25 cellular contexts compared by ENCODE assay signal in genomic region chr2:181320638-181321037, GRCh38.
"Had no signal": no experiment of that assay in that cellular context is flagged by ENCODE, and none has a peak within 500 bp of the region (broad histone marks: within the 10 kb centered on the region; RNA-seq: fewer than 3 reads in every experiment).

No MANE protein-coding gene starts in this region.

- H3K4me1 Mint-ChIP-seq: immature natural killer cell, mesothelial cell of epicardium had no signal

- H3K27me3 Mint-ChIP-seq: naive B cell; progenitor cell of endocrine pancreas; stimulated activated naive B cell treated with anti-CD40 and anti-IgM and Interleukin-4, amounts not matched to agents 10 μg/mL and 1 μg/mL and 100 μg/mL, for 72 hours had no signal

- H3K36me3 Mint-ChIP-seq: mesothelial cell of epicardium; naive B cell; stimulated activated naive B cell treated with anti-CD40 and anti-IgM and Interleukin-4, amounts not matched to agents 10 μg/mL and 1 μg/mL and 100 μg/mL, for 72 hours had no signal

- H3K27ac Mint-ChIP-seq: immature natural killer cell; mesothelial cell of epicardium; naive B cell; natural killer cell treated with Interleukin-12 subunit alpha and Interleukin-12 subunit beta and Interleukin-15 and Interleukin-18, amount 100 ng/mL, for 72 hours; progenitor cell of endocrine pancreas; stimulated activated naive B cell treated with anti-CD40 and anti-IgM and Interleukin-4, amounts not matched to agents 10 μg/mL and 1 μg/mL and 100 μg/mL, for 72 hours had no signal

- H3K27me3 ChIP-seq: ovary, right atrium auricular region, right lobe of liver, stomach, testis, thyroid gland, transverse colon, upper lobe of left lung, vagina had no signal

- ATAC-seq: natural killer cell treated with Interleukin-12 subunit alpha and Interleukin-12 subunit beta and Interleukin-15 and Interleukin-18, amount 100 ng/mL, for 72 hours; right lobe of liver; stimulated activated naive B cell treated with anti-CD40 and anti-IgM and Interleukin-4, amounts not matched to agents 10 μg/mL and 1 μg/mL and 100 μg/mL, for 72 hours; stimulated activated naive CD8-positive, alpha-beta T cell treated with anti-CD3 and anti-CD28 coated beads, Interleukin-15, Interleukin-2, amounts not matched to agents 100 U/mL and 50 U/mL, for 24 hours had no signal

- H3K27ac ChIP-seq: left ventricle myocardium inferior, ovary, right atrium auricular region, right lobe of liver, stomach, testis, thyroid gland, transverse colon, upper lobe of left lung, vagina had no signal

- DNase-seq: hypothalamus; immature natural killer cell; kidney; left ventricle myocardium inferior; mesendoderm; naive B cell; ovary; right lobe of liver; stimulated activated CD4-positive, alpha-beta T cell treated with anti-CD3 and anti-CD28 coated beads, Interleukin-1b, Interleukin-23, amount 100 ng/mL, for 48 hours; stimulated activated CD4-positive, alpha-beta T cell treated with anti-CD3 and anti-CD28 coated beads, Interleukin-2, amount 100 ng/mL, for 48 hours; stimulated activated naive B cell treated with anti-CD40 and anti-IgM and Interleukin-4, amounts not matched to agents 10 μg/mL and 1 μg/mL and 100 μg/mL, for 72 hours; stimulated activated naive CD8-positive, alpha-beta T cell treated with anti-CD3 and anti-CD28 coated beads, Interleukin-15, Interleukin-2, amounts not matched to agents 100 U/mL and 50 U/mL, for 24 hours; stomach; testis; thyroid gland; transverse colon; upper lobe of left lung had no signal

- FAIRE-seq: islet of Langerhans, kidney had no signal

- H3K4me1 ChIP-seq: left ventricle myocardium inferior, right atrium auricular region, right lobe of liver, stomach, testis, thyroid gland, transverse colon, upper lobe of left lung, vagina had no signal

- H3K9me3 Mint-ChIP-seq: mesothelial cell of epicardium; natural killer cell treated with Interleukin-12 subunit alpha and Interleukin-12 subunit beta and Interleukin-15 and Interleukin-18, amount 100 ng/mL, for 72 hours had no signal

- H3K9me3 ChIP-seq: left ventricle myocardium inferior, ovary, right atrium auricular region, right lobe of liver, stomach, testis, thyroid gland, transverse colon, upper lobe of left lung, vagina had no signal

- H3K4me3 ChIP-seq: left ventricle myocardium inferior, lung, ovary, right atrium auricular region, right lobe of liver, smooth muscle cell, stomach, testis, thyroid gland, transverse colon, upper lobe of left lung, vagina had no signal

- H3K36me3 ChIP-seq: left ventricle myocardium inferior, ovary, right atrium auricular region, right lobe of liver, stomach, thyroid gland, transverse colon, upper lobe of left lung, vagina had no signal

- H3K4me3 Mint-ChIP-seq: immature natural killer cell; mesothelial cell of epicardium; naive B cell; natural killer cell treated with Interleukin-12 subunit alpha and Interleukin-12 subunit beta and Interleukin-15 and Interleukin-18, amount 100 ng/mL, for 72 hours; stimulated activated naive B cell treated with anti-CD40 and anti-IgM and Interleukin-4, amounts not matched to agents 10 μg/mL and 1 μg/mL and 100 μg/mL, for 72 hours had no signal

- H3K4me2 ChIP-seq: smooth muscle cell had no signal
